1 cellular context compared by ENCODE assay signal in the genomic region with DNA sequence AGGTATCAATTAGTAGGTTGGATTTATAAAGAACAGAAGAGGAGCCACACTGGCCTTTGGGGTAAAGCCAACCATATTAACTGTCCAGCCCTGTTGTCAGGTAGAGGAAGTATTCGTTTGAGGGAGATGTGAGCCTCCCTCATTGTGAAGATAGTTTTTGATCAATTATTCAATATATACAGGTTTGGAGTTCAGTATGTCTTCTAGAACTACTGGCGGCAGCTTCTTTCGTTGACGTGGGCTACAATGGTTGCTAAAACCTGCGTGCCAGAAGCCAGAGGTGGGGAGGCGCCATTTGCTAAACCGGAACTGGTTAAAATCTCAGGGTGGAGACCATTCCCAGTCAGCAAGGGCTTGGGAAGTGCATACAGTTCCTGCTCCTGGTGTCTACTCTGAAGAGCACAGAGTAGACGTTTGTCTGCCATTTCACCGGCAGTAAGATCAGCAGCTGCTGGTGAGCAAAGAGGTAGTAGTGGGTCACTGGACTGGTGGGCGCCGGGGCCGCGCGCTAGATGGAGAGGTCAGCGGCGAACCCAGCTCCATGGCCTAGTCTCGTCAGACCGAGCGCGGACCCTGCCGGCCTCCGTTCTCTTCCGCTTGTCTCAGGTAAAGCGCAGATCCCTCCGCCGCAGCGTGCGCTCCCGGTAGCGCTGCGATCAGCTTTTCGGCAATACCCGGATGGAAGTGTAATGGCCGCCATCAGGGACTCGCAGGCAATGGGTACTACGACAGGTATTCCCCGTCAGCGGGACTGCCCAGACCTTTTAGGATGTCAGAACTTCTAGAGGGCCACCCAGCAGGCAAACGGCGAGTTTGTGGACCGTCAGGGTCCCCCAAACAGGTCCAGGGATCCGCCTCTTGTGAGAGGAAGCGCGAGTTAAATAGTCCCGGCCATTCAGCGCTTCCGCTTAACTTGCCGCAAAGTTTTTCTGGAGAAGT.
A peak's percentile ranks its signal among the peaks of the same experiment; 100 is the strongest.
TF ChIP-seq lines count a peak whose summit lies in the region.

A gene with protein sequence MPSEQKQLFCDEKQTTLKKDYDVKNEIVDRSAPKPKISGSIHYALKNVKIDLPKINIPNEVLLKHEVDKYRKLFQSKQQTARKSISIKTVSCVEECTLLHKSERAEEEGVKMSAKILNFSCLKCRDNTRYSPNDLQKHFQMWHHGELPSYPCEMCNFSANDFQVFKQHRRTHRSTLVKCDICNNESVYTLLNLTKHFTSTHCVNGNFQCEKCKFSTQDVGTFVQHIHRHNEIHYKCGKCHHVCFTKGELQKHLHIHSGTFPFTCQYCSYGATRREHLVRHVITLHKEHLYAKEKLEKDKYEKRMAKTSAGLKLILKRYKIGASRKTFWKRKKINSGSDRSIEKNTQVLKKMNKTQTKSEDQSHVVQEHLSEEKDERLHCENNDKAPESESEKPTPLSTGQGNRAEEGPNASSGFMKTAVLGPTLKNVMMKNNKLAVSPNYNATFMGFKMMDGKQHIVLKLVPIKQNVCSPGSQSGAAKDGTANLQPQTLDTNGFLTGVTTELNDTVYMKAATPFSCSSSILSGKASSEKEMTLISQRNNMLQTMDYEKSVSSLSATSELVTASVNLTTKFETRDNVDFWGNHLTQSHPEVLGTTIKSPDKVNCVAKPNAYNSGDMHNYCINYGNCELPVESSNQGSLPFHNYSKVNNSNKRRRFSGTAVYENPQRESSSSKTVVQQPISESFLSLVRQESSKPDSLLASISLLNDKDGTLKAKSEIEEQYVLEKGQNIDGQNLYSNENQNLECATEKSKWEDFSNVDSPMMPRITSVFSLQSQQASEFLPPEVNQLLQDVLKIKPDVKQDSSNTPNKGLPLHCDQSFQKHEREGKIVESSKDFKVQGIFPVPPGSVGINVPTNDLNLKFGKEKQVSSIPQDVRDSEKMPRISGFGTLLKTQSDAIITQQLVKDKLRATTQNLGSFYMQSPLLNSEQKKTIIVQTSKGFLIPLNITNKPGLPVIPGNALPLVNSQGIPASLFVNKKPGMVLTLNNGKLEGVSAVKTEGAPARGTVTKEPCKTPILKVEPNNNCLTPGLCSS (N-terminal part only) (plus strand): TSS at position 911 of the 939 bp plus-strand sequence. CDS start 26,026 bp downstream, outside the sequence.

TF ChIP-seq in GM12878, 131 proteins besides CTCF, POLR2A, EP300 and RAD21 (continued from another document and continues in another):
- TF ChIP-seq, protein P1, sequence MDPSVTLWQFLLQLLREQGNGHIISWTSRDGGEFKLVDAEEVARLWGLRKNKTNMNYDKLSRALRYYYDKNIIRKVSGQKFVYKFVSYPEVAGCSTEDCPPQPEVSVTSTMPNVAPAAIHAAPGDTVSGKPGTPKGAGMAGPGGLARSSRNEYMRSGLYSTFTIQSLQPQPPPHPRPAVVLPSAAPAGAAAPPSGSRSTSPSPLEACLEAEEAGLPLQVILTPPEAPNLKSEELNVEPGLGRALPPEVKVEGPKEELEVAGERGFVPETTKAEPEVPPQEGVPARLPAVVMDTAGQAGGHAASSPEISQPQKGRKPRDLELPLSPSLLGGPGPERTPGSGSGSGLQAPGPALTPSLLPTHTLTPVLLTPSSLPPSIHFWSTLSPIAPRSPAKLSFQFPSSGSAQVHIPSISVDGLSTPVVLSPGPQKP (IDR thresholded peaks at IDR 0.05; ENCODE audit: low read depth, low read length): 0 out of 2 replicates have a peak, but pooled peaks have one; percentile 52
- TF ChIP-seq, protein P2, sequence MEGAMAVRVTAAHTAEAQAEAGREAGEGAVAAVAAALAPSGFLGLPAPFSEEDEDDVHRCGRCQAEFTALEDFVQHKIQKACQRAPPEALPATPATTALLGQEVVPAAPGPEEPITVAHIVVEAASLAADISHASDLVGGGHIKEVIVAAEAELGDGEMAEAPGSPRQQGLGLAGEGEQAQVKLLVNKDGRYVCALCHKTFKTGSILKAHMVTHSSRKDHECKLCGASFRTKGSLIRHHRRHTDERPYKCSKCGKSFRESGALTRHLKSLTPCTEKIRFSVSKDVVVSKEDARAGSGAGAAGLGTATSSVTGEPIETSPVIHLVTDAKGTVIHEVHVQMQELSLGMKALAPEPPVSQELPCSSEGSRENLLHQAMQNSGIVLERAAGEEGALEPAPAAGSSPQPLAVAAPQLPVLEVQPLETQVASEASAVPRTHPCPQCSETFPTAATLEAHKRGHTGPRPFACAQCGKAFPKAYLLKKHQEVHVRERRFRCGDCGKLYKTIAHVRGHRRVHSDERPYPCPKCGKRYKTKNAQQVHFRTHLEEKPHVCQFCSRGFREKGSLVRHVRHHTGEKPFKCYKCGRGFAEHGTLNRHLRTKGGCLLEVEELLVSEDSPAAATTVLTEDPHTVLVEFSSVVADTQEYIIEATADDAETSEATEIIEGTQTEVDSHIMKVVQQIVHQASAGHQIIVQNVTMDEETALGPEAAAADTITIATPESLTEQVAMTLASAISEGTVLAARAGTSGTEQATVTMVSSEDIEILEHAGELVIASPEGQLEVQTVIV (IDR thresholded peaks at IDR 0.05; ENCODE audit: borderline replicate concordance, partially characterized antibody): peak; percentile 97
- peak; percentile 52 for TF ChIP-seq SPI1 (IDR thresholded peaks at IDR 0.05; ENCODE audit: borderline replicate concordance, insufficient read depth, low read depth, low read length)
- TF ChIP-seq RBBP5 (conservative IDR thresholded peaks at IDR 0.05): no peak
- TF ChIP-seq SUPT20H (IDR thresholded peaks at IDR 0.05; ENCODE audit: borderline replicate concordance, control insufficient read depth, low read depth, low read length): no peak
- TF ChIP-seq HDAC6 (IDR thresholded peaks at IDR 0.05; ENCODE audit: unreplicated experiment): peak; percentile 17
- peak; percentile 83 for TF ChIP-seq CREB1 (IDR thresholded peaks at IDR 0.05; ENCODE audit: low read depth)
- TF ChIP-seq KAT2A (conservative IDR thresholded peaks at IDR 0.05; ENCODE audit: control insufficient read depth, low read depth, low read length): no peak
- TF ChIP-seq SIN3A (IDR thresholded peaks at IDR 0.05; ENCODE audit: low read depth, low read length): no peak; the same call in 1 of the 2 replicates
- TF ChIP-seq, protein P3, sequence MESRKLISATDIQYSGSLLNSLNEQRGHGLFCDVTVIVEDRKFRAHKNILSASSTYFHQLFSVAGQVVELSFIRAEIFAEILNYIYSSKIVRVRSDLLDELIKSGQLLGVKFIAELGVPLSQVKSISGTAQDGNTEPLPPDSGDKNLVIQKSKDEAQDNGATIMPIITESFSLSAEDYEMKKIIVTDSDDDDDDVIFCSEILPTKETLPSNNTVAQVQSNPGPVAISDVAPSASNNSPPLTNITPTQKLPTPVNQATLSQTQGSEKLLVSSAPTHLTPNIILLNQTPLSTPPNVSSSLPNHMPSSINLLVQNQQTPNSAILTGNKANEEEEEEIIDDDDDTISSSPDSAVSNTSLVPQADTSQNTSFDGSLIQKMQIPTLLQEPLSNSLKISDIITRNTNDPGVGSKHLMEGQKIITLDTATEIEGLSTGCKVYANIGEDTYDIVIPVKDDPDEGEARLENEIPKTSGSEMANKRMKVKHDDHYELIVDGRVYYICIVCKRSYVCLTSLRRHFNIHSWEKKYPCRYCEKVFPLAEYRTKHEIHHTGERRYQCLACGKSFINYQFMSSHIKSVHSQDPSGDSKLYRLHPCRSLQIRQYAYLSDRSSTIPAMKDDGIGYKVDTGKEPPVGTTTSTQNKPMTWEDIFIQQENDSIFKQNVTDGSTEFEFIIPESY (IDR thresholded peaks at IDR 0.05): no peak
- TF ChIP-seq, protein P4, sequence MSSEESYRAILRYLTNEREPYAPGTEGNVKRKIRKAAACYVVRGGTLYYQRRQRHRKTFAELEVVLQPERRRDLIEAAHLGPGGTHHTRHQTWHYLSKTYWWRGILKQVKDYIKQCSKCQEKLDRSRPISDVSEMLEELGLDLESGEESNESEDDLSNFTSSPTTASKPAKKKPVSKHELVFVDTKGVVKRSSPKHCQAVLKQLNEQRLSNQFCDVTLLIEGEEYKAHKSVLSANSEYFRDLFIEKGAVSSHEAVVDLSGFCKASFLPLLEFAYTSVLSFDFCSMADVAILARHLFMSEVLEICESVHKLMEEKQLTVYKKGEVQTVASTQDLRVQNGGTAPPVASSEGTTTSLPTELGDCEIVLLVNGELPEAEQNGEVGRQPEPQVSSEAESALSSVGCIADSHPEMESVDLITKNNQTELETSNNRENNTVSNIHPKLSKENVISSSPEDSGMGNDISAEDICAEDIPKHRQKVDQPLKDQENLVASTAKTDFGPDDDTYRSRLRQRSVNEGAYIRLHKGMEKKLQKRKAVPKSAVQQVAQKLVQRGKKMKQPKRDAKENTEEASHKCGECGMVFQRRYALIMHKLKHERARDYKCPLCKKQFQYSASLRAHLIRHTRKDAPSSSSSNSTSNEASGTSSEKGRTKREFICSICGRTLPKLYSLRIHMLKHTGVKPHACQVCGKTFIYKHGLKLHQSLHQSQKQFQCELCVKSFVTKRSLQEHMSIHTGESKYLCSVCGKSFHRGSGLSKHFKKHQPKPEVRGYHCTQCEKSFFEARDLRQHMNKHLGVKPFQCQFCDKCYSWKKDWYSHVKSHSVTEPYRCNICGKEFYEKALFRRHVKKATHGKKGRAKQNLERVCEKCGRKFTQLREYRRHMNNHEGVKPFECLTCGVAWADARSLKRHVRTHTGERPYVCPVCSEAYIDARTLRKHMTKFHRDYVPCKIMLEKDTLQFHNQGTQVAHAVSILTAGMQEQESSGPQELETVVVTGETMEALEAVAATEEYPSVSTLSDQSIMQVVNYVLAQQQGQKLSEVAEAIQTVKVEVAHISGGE (CRISPR knock-in tag; IDR thresholded peaks at IDR 0.05): no peak
- peak; percentile 60 for TF ChIP-seq MEF2B (IDR thresholded peaks at IDR 0.05; ENCODE audit: partially characterized antibody, poor library complexity, severe bottlenecking)
- peak; percentile 70; the same call in 1 of the 2 replicates for TF ChIP-seq HCFC1 (IDR thresholded peaks at IDR 0.05; ENCODE audit: low read length)
- no peak for TF ChIP-seq KDM1A (IDR thresholded peaks at IDR 0.05; ENCODE audit: borderline replicate concordance)
- TF ChIP-seq, protein P5, sequence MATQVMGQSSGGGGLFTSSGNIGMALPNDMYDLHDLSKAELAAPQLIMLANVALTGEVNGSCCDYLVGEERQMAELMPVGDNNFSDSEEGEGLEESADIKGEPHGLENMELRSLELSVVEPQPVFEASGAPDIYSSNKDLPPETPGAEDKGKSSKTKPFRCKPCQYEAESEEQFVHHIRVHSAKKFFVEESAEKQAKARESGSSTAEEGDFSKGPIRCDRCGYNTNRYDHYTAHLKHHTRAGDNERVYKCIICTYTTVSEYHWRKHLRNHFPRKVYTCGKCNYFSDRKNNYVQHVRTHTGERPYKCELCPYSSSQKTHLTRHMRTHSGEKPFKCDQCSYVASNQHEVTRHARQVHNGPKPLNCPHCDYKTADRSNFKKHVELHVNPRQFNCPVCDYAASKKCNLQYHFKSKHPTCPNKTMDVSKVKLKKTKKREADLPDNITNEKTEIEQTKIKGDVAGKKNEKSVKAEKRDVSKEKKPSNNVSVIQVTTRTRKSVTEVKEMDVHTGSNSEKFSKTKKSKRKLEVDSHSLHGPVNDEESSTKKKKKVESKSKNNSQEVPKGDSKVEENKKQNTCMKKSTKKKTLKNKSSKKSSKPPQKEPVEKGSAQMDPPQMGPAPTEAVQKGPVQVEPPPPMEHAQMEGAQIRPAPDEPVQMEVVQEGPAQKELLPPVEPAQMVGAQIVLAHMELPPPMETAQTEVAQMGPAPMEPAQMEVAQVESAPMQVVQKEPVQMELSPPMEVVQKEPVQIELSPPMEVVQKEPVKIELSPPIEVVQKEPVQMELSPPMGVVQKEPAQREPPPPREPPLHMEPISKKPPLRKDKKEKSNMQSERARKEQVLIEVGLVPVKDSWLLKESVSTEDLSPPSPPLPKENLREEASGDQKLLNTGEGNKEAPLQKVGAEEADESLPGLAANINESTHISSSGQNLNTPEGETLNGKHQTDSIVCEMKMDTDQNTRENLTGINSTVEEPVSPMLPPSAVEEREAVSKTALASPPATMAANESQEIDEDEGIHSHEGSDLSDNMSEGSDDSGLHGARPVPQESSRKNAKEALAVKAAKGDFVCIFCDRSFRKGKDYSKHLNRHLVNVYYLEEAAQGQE (IDR thresholded peaks at IDR 0.05; ENCODE audit: low read depth, low read length): no peak
- peak; percentile 97 for TF ChIP-seq TAF1 (IDR thresholded peaks at IDR 0.05; ENCODE audit: borderline replicate concordance, low read depth, low read length)
- TF ChIP-seq JUND (IDR thresholded peaks at IDR 0.05; ENCODE audit: low read depth, low read length): no peak
- TF ChIP-seq, protein P6, sequence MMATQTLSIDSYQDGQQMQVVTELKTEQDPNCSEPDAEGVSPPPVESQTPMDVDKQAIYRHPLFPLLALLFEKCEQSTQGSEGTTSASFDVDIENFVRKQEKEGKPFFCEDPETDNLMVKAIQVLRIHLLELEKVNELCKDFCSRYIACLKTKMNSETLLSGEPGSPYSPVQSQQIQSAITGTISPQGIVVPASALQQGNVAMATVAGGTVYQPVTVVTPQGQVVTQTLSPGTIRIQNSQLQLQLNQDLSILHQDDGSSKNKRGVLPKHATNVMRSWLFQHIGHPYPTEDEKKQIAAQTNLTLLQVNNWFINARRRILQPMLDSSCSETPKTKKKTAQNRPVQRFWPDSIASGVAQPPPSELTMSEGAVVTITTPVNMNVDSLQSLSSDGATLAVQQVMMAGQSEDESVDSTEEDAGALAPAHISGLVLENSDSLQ (IDR thresholded peaks at IDR 0.05): 0 out of 2 replicates have a peak, but pooled peaks have one; percentile 14
- peak; percentile 90; the same call in 1 of the 2 replicates for TF ChIP-seq CBX5 (IDR thresholded peaks at IDR 0.05; ENCODE audit: low read depth)
- TF ChIP-seq EED (IDR thresholded peaks at IDR 0.05; ENCODE audit: low read depth): peak; percentile 66
- peak; percentile 23; the same call in 1 of the 2 replicates for TF ChIP-seq ZNF24 (IDR thresholded peaks at IDR 0.05)
- peak; percentile 64; the same call in 1 of the 2 replicates for TF ChIP-seq MTA3 (IDR thresholded peaks at IDR 0.05; ENCODE audit: borderline replicate concordance, low read length)
- no peak for TF ChIP-seq ASH2L (IDR thresholded peaks at IDR 0.05; ENCODE audit: borderline replicate concordance, low read depth)
- peak in 1 of 2 experiments; percentile 65; a peak in 2 of 4 replicates for TF ChIP-seq BHLHE40 (IDR thresholded peaks at IDR 0.05; ENCODE audit: borderline replicate concordance in 1 of 2, low read depth in 2 of 2, low read length in 1 of 2)
- peak in 1 of 2 experiments; percentile 39; a peak in 1 of 4 replicates for TF ChIP-seq SRF (IDR thresholded peaks at IDR 0.05; ENCODE audit: low read depth in 2 of 2, low read length in 2 of 2)
- TF ChIP-seq IRF4 (IDR thresholded peaks at IDR 0.05; ENCODE audit: low read depth, low read length): peak; percentile 54; the same call in 1 of the 2 replicates
- TF ChIP-seq, protein P7, sequence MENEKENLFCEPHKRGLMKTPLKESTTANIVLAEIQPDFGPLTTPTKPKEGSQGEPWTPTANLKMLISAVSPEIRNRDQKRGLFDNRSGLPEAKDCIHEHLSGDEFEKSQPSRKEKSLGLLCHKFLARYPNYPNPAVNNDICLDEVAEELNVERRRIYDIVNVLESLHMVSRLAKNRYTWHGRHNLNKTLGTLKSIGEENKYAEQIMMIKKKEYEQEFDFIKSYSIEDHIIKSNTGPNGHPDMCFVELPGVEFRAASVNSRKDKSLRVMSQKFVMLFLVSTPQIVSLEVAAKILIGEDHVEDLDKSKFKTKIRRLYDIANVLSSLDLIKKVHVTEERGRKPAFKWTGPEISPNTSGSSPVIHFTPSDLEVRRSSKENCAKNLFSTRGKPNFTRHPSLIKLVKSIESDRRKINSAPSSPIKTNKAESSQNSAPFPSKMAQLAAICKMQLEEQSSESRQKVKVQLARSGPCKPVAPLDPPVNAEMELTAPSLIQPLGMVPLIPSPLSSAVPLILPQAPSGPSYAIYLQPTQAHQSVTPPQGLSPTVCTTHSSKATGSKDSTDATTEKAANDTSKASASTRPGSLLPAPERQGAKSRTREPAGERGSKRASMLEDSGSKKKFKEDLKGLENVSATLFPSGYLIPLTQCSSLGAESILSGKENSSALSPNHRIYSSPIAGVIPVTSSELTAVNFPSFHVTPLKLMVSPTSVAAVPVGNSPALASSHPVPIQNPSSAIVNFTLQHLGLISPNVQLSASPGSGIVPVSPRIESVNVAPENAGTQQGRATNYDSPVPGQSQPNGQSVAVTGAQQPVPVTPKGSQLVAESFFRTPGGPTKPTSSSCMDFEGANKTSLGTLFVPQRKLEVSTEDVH (IDR thresholded peaks at IDR 0.05; ENCODE audit: low read depth, partially characterized antibody): peak; percentile 67
